In genomic region chr7:144885453-144885852, GRCh38 we compare ENCODE assay signal across 30 cellular contexts.
"Had no signal": no experiment of that assay in that cellular context is flagged by ENCODE, and none has a peak within 500 bp of the region (broad histone marks: within the 10 kb centered on the region; RNA-seq: fewer than 3 reads in every experiment).

No MANE protein-coding gene starts in this region.

- FAIRE-seq: bronchial epithelial cell, RCC 7860 had no signal

- DNase-seq: activated CD4-positive, alpha-beta memory T cell treated with anti-CD3 and anti-CD28 coated beads for 36 hours; activated CD4-positive, alpha-beta T cell treated with anti-CD3 and anti-CD28 coated beads for 36 hours; activated CD4-positive, alpha-beta T cell treated with anti-CD3 and anti-CD28 coated beads, Interleukin-2, amount 50 U/mL, for 1 hour; activated CD8-positive, alpha-beta memory T cell treated with anti-CD3 and anti-CD28 coated beads, Interleukin-2, amount 50 U/mL, for 4 hours; activated effector memory CD4-positive, alpha-beta T cell treated with Interleukin-2 at 50 U/mL for 16 hours; activated naive CD4-positive, alpha-beta T cell treated with anti-CD3 and anti-CD28 coated beads, Interleukin-2, amount 10 ng/mL, durations not matched to agents 7 days and 5 days; activated naive CD8-positive, alpha-beta T cell treated with anti-CD3 and anti-CD28 coated beads, Interleukin-2, amount 50 U/mL, for 24 hours; activated T-cell treated with anti-CD3 and anti-CD28 coated beads for 4 hours; activated T-cell treated with anti-CD3 and anti-CD28 coated beads, Interleukin-2, amount 50 U/mL, for 4 hours; anterior cingulate cortex; caudate nucleus; cerebellar nuclear complex; Karpas-422; MG63; NCI-H1048; NCI-H1105 treated with DMSO at 0.1 percent for 48 hours; NCI-H1436; NCI-H1694; NCI-H1930; NCI-H2081 treated with DMSO at 0.1 percent for 48 hours; NCI-H345; NCI-H524 treated with DMSO at 0.1 percent for 48 hours; PC-9; SW 1271; T-helper 1 cell; T-helper 2 cell; T-helper 9 cell had no signal

- H3K27ac ChIP-seq: PC-9, RWPE1 had no signal

- H2AFZ ChIP-seq: PC-9 had no signal

- H3K9me3 ChIP-seq: MG63 had no signal

- H3K27me3 ChIP-seq: MG63 had no signal

- H3K4me3 ChIP-seq: MG63, PC-9 had no signal

- H3K4me2 ChIP-seq: PC-9 had no signal

- H3K36me3 ChIP-seq: MG63 had no signal
